In genomic region chr5:148388692-148389091, GRCh38 we compare ENCODE assay signal across 18 cellular contexts. TPM values are rescaled to one million over a fixed set of nuclear protein-coding genes. Genes with fewer than 3 reads are reported as not detected.
A peak's percentile ranks its signal among the peaks of the same experiment; 100 is the strongest.
DNase-seq lines count a peak whose midpoint lies in the region; ATAC-seq lines count a peak whose summit lies in the region.
"Had no signal": no experiment of that assay in that cellular context is flagged by ENCODE, and none has a peak within 500 bp of the region (broad histone marks: within the 10 kb centered on the region; RNA-seq: fewer than 3 reads in every experiment).

No MANE protein-coding gene starts in this region.

- no peaks in the 10 kb centered on the region for H3K27me3 Mint-ChIP-seq in activated CD4-positive, alpha-beta memory T cell treated with anti-CD3 and anti-CD28 coated beads for 36 hours
- H3K27me3 Mint-ChIP-seq: dendritic cell treated with granulocyte-macrophage colony-stimulating factor and Interleukin-4, amounts not matched to agents 40 ng/mL and 50 ng/mL, for 4 days; stimulated activated naive B cell treated with anti-CD40 and anti-IgM and Interleukin-4, amounts not matched to agents 10 μg/mL and 1 μg/mL and 100 μg/mL, for 72 hours had no signal

- peak overlapping the region; percentile 89 for H3K27ac Mint-ChIP-seq in activated CD4-positive, alpha-beta memory T cell treated with anti-CD3 and anti-CD28 coated beads for 36 hours
- H3K27ac Mint-ChIP-seq: dendritic cell treated with granulocyte-macrophage colony-stimulating factor and Interleukin-4, amounts not matched to agents 40 ng/mL and 50 ng/mL, for 4 days; neural progenitor cell; stimulated activated naive B cell treated with anti-CD40 and anti-IgM and Interleukin-4, amounts not matched to agents 10 μg/mL and 1 μg/mL and 100 μg/mL, for 72 hours had no signal

- H3K36me3 Mint-ChIP-seq in activated CD4-positive, alpha-beta memory T cell treated with anti-CD3 and anti-CD28 coated beads for 36 hours, result peaks cover 36% of the 10 kb centered on the region

- POLR2A ChIA-PET in activated CD4-positive, alpha-beta memory T cell treated with anti-CD3 and anti-CD28 coated beads for 36 hours (lab: Charles Lee), result interaction anchor here (1.0 to 1.5 kb wide), 2 partner anchors 13 to 19 kb away, joined by 3 to 4 read pairs; no protein-coding TSS in a partner anchor

- H3K9me3 Mint-ChIP-seq in activated CD4-positive, alpha-beta memory T cell treated with anti-CD3 and anti-CD28 coated beads for 36 hours, result no peaks in the 10 kb centered on the region
- H3K9me3 Mint-ChIP-seq: dendritic cell treated with granulocyte-macrophage colony-stimulating factor and Interleukin-4, amounts not matched to agents 40 ng/mL and 50 ng/mL, for 4 days; neural progenitor cell; stimulated activated naive B cell treated with anti-CD40 and anti-IgM and Interleukin-4, amounts not matched to agents 10 μg/mL and 1 μg/mL and 100 μg/mL, for 72 hours had no signal

- DNase-seq in activated CD4-positive, CD25-positive, alpha-beta regulatory T cell treated with anti-CD3 and anti-CD28 coated beads, Interleukin-2, amount 50 U/mL, for 72 hours, result no peak
- no peak for DNase-seq in activated CD4-positive, alpha-beta memory T cell treated with anti-CD3 and anti-CD28 coated beads for 36 hours
- DNase-seq in iris pigment epithelial cell (ENCODE audit: low read depth), result peak; percentile 69
- no peak for DNase-seq in HuH-7 (ENCODE audit: low spot score)
- DNase-seq: lower lobe of right lung; MV-4-11; NCI-H2171 treated with DMSO at 0.1 percent for 48 hours; stimulated activated naive B cell treated with anti-CD40 and anti-IgM and Interleukin-4, amounts not matched to agents 10 μg/mL and 1 μg/mL and 100 μg/mL, for 72 hours had no signal

- H3K4me1 Mint-ChIP-seq in activated CD4-positive, alpha-beta memory T cell treated with anti-CD3 and anti-CD28 coated beads for 36 hours (ENCODE audit: low read depth), result peaks cover 81% of the 10 kb centered on the region

- H3K4me3 Mint-ChIP-seq in activated CD4-positive, alpha-beta memory T cell treated with anti-CD3 and anti-CD28 coated beads for 36 hours, result peak overlapping the region; percentile 20
- H3K4me3 Mint-ChIP-seq: dendritic cell treated with granulocyte-macrophage colony-stimulating factor and Interleukin-4, amounts not matched to agents 40 ng/mL and 50 ng/mL, for 4 days; neural progenitor cell; stimulated activated naive B cell treated with anti-CD40 and anti-IgM and Interleukin-4, amounts not matched to agents 10 μg/mL and 1 μg/mL and 100 μg/mL, for 72 hours had no signal

- intact Hi-C loops in activated CD4-positive, alpha-beta memory T cell treated with anti-CD3 and anti-CD28 coated beads for 36 hours (cut with micrococcal nuclease), result loop anchor here (1.0 to 10.0 kb wide), 4 partner anchors 11 to 1166 kb away; partner anchors contain the start of gene CSNK1A1

- ATAC-seq in activated CD4-positive, CD25-positive, alpha-beta regulatory T cell treated with anti-CD3 and anti-CD28 coated beads, Interleukin-2, amount 50 U/mL, for 24 hours, result peak; percentile 20 to 44
- ATAC-seq in GM21526 (IDR thresholded peaks at IDR 0.05; ENCODE audit: low FRiP score, unreplicated experiment) (peak; percentile 45), GM21825 (IDR thresholded peaks at IDR 0.05; ENCODE audit: unreplicated experiment) (no peak), HG02763 (IDR thresholded peaks at IDR 0.05; ENCODE audit: unreplicated experiment) (no peak)
- ATAC-seq: lower lobe of right lung; sciatic nerve; stimulated activated naive B cell treated with anti-CD40 and anti-IgM and Interleukin-4, amounts not matched to agents 10 μg/mL and 1 μg/mL and 100 μg/mL, for 72 hours had no signal

- CTCF ChIA-PET in activated CD4-positive, alpha-beta memory T cell treated with anti-CD3 and anti-CD28 coated beads for 36 hours (lab: Charles Lee), result interaction anchor here (0.6 to 1.3 kb wide), 3 partner anchors 16 to 342 kb away, joined by 3 to 5 read pairs (median 4); no protein-coding TSS in a partner anchor

RNA-seq across cellular contexts. Expression of gene FBXO38, which starts 4.9 kb away (rescaled TPM):
- total RNA-seq in activated CD4-positive, alpha-beta memory T cell treated with anti-CD3 and anti-CD28 coated beads for 36 hours, result 10 to 100 TPM; 43.1 to 45.0 TPM

RNA-seq across cellular contexts. Expression of gene SPINK9, which starts 53.3 kb away (rescaled TPM):
- not detected for total RNA-seq in activated CD4-positive, alpha-beta memory T cell treated with anti-CD3 and anti-CD28 coated beads for 36 hours
- total RNA-seq: ascending aorta, esophagus muscularis mucosa, lower lobe of right lung, sciatic nerve, SK-MEL-5 had no signal

Comparison
In these comparisons a context has a peak if more than half of its experiments do, and no peak if none do; other contexts are left out.
1. ATAC-seq: peak in activated CD4-positive, CD25-positive, alpha-beta regulatory T cell treated with anti-CD3 and anti-CD28 coated beads, Interleukin-2, amount 50 U/mL, for 24 hours (2 of 2) and GM21526 (single experiment); none in GM21825 (single experiment) and HG02763 (single experiment).